1 cellular context compared by ENCODE assay signal in genomic region chr17:81583589-81584337, GRCh38.
A peak's percentile ranks its signal among the peaks of the same experiment; 100 is the strongest.
TF ChIP-seq lines count a peak whose summit lies in the region.

No MANE protein-coding gene starts in this region.

TF ChIP-seq in HepG2, 621 proteins besides CTCF, POLR2A, EP300 and RAD21 (continued from another document and continues in another):
- TF ChIP-seq NONO (IDR thresholded peaks at IDR 0.05) = no peak
- TF ChIP-seq NONO (CRISPR knock-in tag; conservative IDR thresholded peaks at IDR 0.05) = 0 out of 2 replicates have a peak, but pooled peaks have one; percentile 41
- TF ChIP-seq DZIP1 (CRISPR knock-in tag; IDR thresholded peaks at IDR 0.05) = no peak
- TF ChIP-seq DNMT1 (CRISPR knock-in tag; IDR thresholded peaks at IDR 0.05) = no peak
- TF ChIP-seq HMG20B (CRISPR knock-in tag; conservative IDR thresholded peaks at IDR 0.05) = no peak
- TF ChIP-seq SOX6 (IDR thresholded peaks at IDR 0.05) = no peak
- TF ChIP-seq SOX6 (CRISPR knock-in tag; IDR thresholded peaks at IDR 0.05) = peak; percentile 84
- TF ChIP-seq HBP1 (CRISPR knock-in tag; IDR thresholded peaks at IDR 0.05; ENCODE audit: low read depth) = no peak
- TF ChIP-seq ZNF569 (CRISPR knock-in tag; IDR thresholded peaks at IDR 0.05; ENCODE audit: borderline replicate concordance) = no peak
- peak; percentile 93 for TF ChIP-seq SIX1 (CRISPR knock-in tag; IDR thresholded peaks at IDR 0.05; ENCODE audit: borderline replicate concordance)
- no peak for TF ChIP-seq ZSCAN22 (CRISPR knock-in tag; IDR thresholded peaks at IDR 0.05)
- 0 out of 2 replicates have a peak, but pooled peaks have one; percentile 22 for TF ChIP-seq TFAP4 (IDR thresholded peaks at IDR 0.05; ENCODE audit: borderline replicate concordance, low read depth)
- peak; percentile 85; the same call in 1 of the 2 replicates for TF ChIP-seq SOX5 (CRISPR knock-in tag; IDR thresholded peaks at IDR 0.05; ENCODE audit: borderline replicate concordance)
- TF ChIP-seq FOXP4 (CRISPR knock-in tag; IDR thresholded peaks at IDR 0.05) = peak; percentile 93
- no peak for TF ChIP-seq ZNF430 (CRISPR knock-in tag; IDR thresholded peaks at IDR 0.05)
- no peak for TF ChIP-seq ZNF703 (CRISPR knock-in tag; IDR thresholded peaks at IDR 0.05; ENCODE audit: borderline replicate concordance)
- peak; percentile 73 for TF ChIP-seq ARID5B (CRISPR knock-in tag; IDR thresholded peaks at IDR 0.05)
- no peak for TF ChIP-seq ZNF790 (CRISPR knock-in tag; IDR thresholded peaks at IDR 0.05; ENCODE audit: borderline replicate concordance)
- TF ChIP-seq ZNF382 (CRISPR knock-in tag; IDR thresholded peaks at IDR 0.05; ENCODE audit: borderline replicate concordance) = no peak
- TF ChIP-seq MXD1 (CRISPR knock-in tag; IDR thresholded peaks at IDR 0.05) = no peak
- TF ChIP-seq U2AF1 (optimal IDR thresholded peaks at IDR 0.05; ENCODE audit: low read depth, low read length) = no peak
- no peak for TF ChIP-seq SETDB1 (CRISPR knock-in tag; IDR thresholded peaks at IDR 0.05; ENCODE audit: borderline replicate concordance)
- TF ChIP-seq RNF219 (CRISPR knock-in tag; IDR thresholded peaks at IDR 0.05) = no peak
- TF ChIP-seq GMEB2 (CRISPR knock-in tag; IDR thresholded peaks at IDR 0.05; ENCODE audit: low read depth) = no peak
- no peak for TF ChIP-seq SP1 (IDR thresholded peaks at IDR 0.05)
- TF ChIP-seq SP1 (CRISPR knock-in tag; IDR thresholded peaks at IDR 0.05) = no peak
- TF ChIP-seq ZSCAN29 (CRISPR knock-in tag; conservative IDR thresholded peaks at IDR 0.05) = no peak
- no peak for TF ChIP-seq HDAC1 (CRISPR knock-in tag; IDR thresholded peaks at IDR 0.05)
- TF ChIP-seq ZNF234 (CRISPR knock-in tag; conservative IDR thresholded peaks at IDR 0.05) = no peak
- TF ChIP-seq ZMAT3 (CRISPR knock-in tag; conservative IDR thresholded peaks at IDR 0.05) = no peak
- peak; percentile 44; the same call in 1 of the 2 replicates for TF ChIP-seq FOXA1 (IDR thresholded peaks at IDR 0.05)
- TF ChIP-seq FOXA1 (CRISPR knock-in tag; IDR thresholded peaks at IDR 0.05) = no peak
- peak; percentile 95 for TF ChIP-seq ZNF263 (CRISPR knock-in tag; IDR thresholded peaks at IDR 0.05)
- no peak; the same call in 1 of the 2 replicates for TF ChIP-seq RARA (CRISPR knock-in tag; IDR thresholded peaks at IDR 0.05)
- no peak for TF ChIP-seq ZNF124 (CRISPR knock-in tag; IDR thresholded peaks at IDR 0.05)
- TF ChIP-seq CHCHD3 (CRISPR knock-in tag; IDR thresholded peaks at IDR 0.05) = no peak
- no peak for TF ChIP-seq ZNF780A (CRISPR knock-in tag; IDR thresholded peaks at IDR 0.05)
- no peak for TF ChIP-seq ZNF260 (CRISPR knock-in tag; IDR thresholded peaks at IDR 0.05; ENCODE audit: borderline replicate concordance, low read depth)
- no peak for TF ChIP-seq ZNF343 (CRISPR knock-in tag; IDR thresholded peaks at IDR 0.05)
- TF ChIP-seq SP4 (CRISPR knock-in tag; IDR thresholded peaks at IDR 0.05) = no peak
- peak; percentile 89; the same call in 1 of the 2 replicates for TF ChIP-seq TBX3 (IDR thresholded peaks at IDR 0.05; ENCODE audit: borderline replicate concordance)
